ENCODE assay signal across 1 cellular context in genomic region chr9:132062768-132063167, GRCh38.
TF ChIP-seq lines count a peak whose summit lies in the region.

No MANE protein-coding gene starts in this region.

TF ChIP-seq in IMR-90, 13 proteins besides CTCF, POLR2A, EP300 and RAD21 (continued from another document):
- TF ChIP-seq FOS (IDR thresholded peaks at IDR 0.05; ENCODE audit: low read depth, low read length) (no peak), SMC3 (IDR thresholded peaks at IDR 0.05; ENCODE audit: low read depth, low read length) (no peak)
